8 cellular contexts compared by ENCODE assay signal in the genomic region with DNA sequence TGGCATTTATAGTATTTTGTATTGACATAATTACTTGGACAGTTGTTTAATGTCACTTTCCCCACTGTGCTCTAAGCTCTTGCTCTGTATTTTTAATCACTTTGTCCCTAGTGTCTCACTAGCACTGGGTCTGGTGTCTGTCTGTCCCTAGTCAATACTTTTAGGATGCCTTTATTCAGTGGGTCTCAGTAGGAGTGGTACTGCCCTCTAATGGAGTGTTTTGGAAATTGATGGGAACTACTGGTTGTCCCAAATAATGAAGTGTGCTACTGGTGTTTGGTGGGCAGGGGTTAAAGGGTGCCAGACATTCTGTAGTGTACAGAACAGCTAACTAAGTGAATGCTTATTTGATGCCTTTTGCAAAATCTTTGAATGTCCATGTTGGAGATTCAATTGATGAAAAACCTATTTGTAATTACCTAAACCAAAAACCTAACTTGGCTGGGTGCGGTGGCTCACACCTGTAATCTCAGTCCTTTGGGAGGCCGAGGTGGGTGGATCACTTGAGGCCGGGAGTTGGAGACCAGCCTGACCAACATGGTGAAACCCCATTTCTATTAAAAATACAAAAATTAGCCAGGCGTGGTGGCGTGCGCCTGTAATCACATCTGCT. TPM values are rescaled to one million over a fixed set of nuclear protein-coding genes. Genes with fewer than 3 reads are reported as not detected.
A peak's percentile ranks its signal among the peaks of the same experiment; 100 is the strongest.
DNase-seq lines count a peak whose midpoint lies in the region; ATAC-seq, FAIRE-seq and TF ChIP-seq lines count a peak whose summit lies in the region.

No MANE protein-coding gene starts in this region.

- no peak overlapping the region for H2AFZ ChIP-seq in MM.1S (ENCODE audit: low read length)

- TF ChIP-seq CTCF in MM.1S (IDR thresholded peaks at IDR 0.05; ENCODE audit: low read length), result peak; percentile 63
- peak; percentile 34 to 63 (median 46) for TF ChIP-seq CTCF in gastrocnemius medialis (IDR thresholded peaks at IDR 0.05 in 4 of 5, conservative IDR thresholded peaks at IDR 0.05 in 1 of 5)

- no peaks in the 10 kb centered on the region for H3K36me3 Mint-ChIP-seq in activated naive CD4-positive, alpha-beta T cell treated with anti-CD3 and anti-CD28 coated beads for 36 hours (ENCODE audit: low read depth)
- H3K36me3 Mint-ChIP-seq in activated naive CD4-positive, alpha-beta T cell treated with anti-CD3 and anti-CD28 coated beads, Interleukin-2, amount 10 ng/mL, durations not matched to agents 7 days and 5 days, result no peaks in the 10 kb centered on the region

- peak; percentile 12 for DNase-seq in activated naive CD4-positive, alpha-beta T cell treated with anti-CD3 and anti-CD28 coated beads for 36 hours
- DNase-seq in activated naive CD4-positive, alpha-beta T cell treated with anti-CD3 and anti-CD28 coated beads, Interleukin-2, amount 10 ng/mL, durations not matched to agents 7 days and 5 days, result no peak
- DNase-seq in H54 (ENCODE audit: insufficient read length, low spot score) (no peak), MM.1S (peak; percentile 37), SKM-1 treated with dmso at 0.1 percent for 144 hours (lab: John Stamatoyannopoulos, UW; ENCODE audit: unreplicated experiment) (peak; percentile 54), germinal center (ENCODE audit: low spot score) (peak; percentile 45), gastrocnemius medialis (no peak), posterior cingulate gyrus (no peak)

- H3K4me1 Mint-ChIP-seq in activated naive CD4-positive, alpha-beta T cell treated with anti-CD3 and anti-CD28 coated beads for 36 hours (ENCODE audit: low read depth), result no peaks in the 10 kb centered on the region
- H3K4me1 Mint-ChIP-seq in activated naive CD4-positive, alpha-beta T cell treated with anti-CD3 and anti-CD28 coated beads, Interleukin-2, amount 10 ng/mL, durations not matched to agents 7 days and 5 days, result no peaks in the 10 kb centered on the region

- no peak overlapping the region for H3K9ac ChIP-seq in MM.1S (ENCODE audit: low read length)

- H3K79me2 ChIP-seq in MM.1S (ENCODE audit: low read length), result no peaks in the 10 kb centered on the region

- H3K27me3 ChIP-seq in MM.1S (replicated peaks; ENCODE audit: insufficient read depth, low read length), result no peaks in the 10 kb centered on the region
- H3K27me3 ChIP-seq in gastrocnemius medialis, result no peaks in the 10 kb centered on the region

- H3K9me3 ChIP-seq in MM.1S (replicated peaks; ENCODE audit: insufficient read depth, low read length) (no peaks in the 10 kb centered on the region), gastrocnemius medialis (no peaks in the 10 kb centered on the region)

- no peaks in the 10 kb centered on the region for H3K9me3 Mint-ChIP-seq in activated naive CD4-positive, alpha-beta T cell treated with anti-CD3 and anti-CD28 coated beads for 36 hours
- H3K9me3 Mint-ChIP-seq in activated naive CD4-positive, alpha-beta T cell treated with anti-CD3 and anti-CD28 coated beads, Interleukin-2, amount 10 ng/mL, durations not matched to agents 7 days and 5 days, result no peaks in the 10 kb centered on the region

- H3K4me1 ChIP-seq in MM.1S (ENCODE audit: low read length) (no peaks in the 10 kb centered on the region), gastrocnemius medialis (peaks cover 1 to 5% of the 10 kb centered on the region in 2 donors)

- H3K27ac ChIP-seq in MM.1S (ENCODE audit: low read length) (no peak overlapping the region), gastrocnemius medialis (no peak overlapping the region)

- no peaks in the 10 kb centered on the region for H3K36me3 ChIP-seq in MM.1S (replicated peaks; ENCODE audit: insufficient read depth, low read length)
- no peaks in the 10 kb centered on the region for H3K36me3 ChIP-seq in gastrocnemius medialis

- no peaks in the 10 kb centered on the region for H3K9me2 ChIP-seq in MM.1S (replicated peaks; ENCODE audit: insufficient read depth, low read length)

- no peaks in the 10 kb centered on the region for H4K20me1 ChIP-seq in MM.1S (ENCODE audit: insufficient read depth, low read length)

- in situ Hi-C loops in gastrocnemius medialis (cut with MboI; ENCODE audit: low sequenced_read_pairs in 4 of 4), result loop anchor here in 1 of 4 donors (10.0 to 25.0 kb wide), 2 partner anchors 75 to 167 kb away; partner anchors contain the start of gene PTTG1IP2

- H3F3A ChIP-seq in MM.1S (ENCODE audit: insufficient read depth, low read length), result no peaks in the 10 kb centered on the region

- no peak overlapping the region for H3K4me3 Mint-ChIP-seq in activated naive CD4-positive, alpha-beta T cell treated with anti-CD3 and anti-CD28 coated beads for 36 hours
- no peak overlapping the region for H3K4me3 Mint-ChIP-seq in activated naive CD4-positive, alpha-beta T cell treated with anti-CD3 and anti-CD28 coated beads, Interleukin-2, amount 10 ng/mL, durations not matched to agents 7 days and 5 days

- H3K27ac Mint-ChIP-seq in activated naive CD4-positive, alpha-beta T cell treated with anti-CD3 and anti-CD28 coated beads for 36 hours, result no peak overlapping the region
- no peak overlapping the region for H3K27ac Mint-ChIP-seq in activated naive CD4-positive, alpha-beta T cell treated with anti-CD3 and anti-CD28 coated beads, Interleukin-2, amount 10 ng/mL, durations not matched to agents 7 days and 5 days

- H3K4me3 ChIP-seq in MM.1S (ENCODE audit: low read length), result no peak overlapping the region
- H3K4me3 ChIP-seq in gastrocnemius medialis, result no peak overlapping the region

- H3K4me2 ChIP-seq in MM.1S (ENCODE audit: low read depth, low read length), result no peak overlapping the region

- TF ChIP-seq POLR2A in H54 (IDR thresholded peaks at IDR 0.05; ENCODE audit: low read depth, low read length) (no peak), gastrocnemius medialis (IDR thresholded peaks at IDR 0.05) (no peak)

- peak; percentile 66 for FAIRE-seq in H54 (lab: Jason Lieb, UNC)

- H3K27me3 Mint-ChIP-seq in activated naive CD4-positive, alpha-beta T cell treated with anti-CD3 and anti-CD28 coated beads for 36 hours (ENCODE audit: low read depth), result peaks cover 4% of the 10 kb centered on the region
- no peaks in the 10 kb centered on the region for H3K27me3 Mint-ChIP-seq in activated naive CD4-positive, alpha-beta T cell treated with anti-CD3 and anti-CD28 coated beads, Interleukin-2, amount 10 ng/mL, durations not matched to agents 7 days and 5 days

- ATAC-seq in gastrocnemius medialis, result peak; percentile 81 to 90

- CTCF ChIA-PET in activated naive CD4-positive, alpha-beta T cell treated with anti-CD3 and anti-CD28 coated beads for 36 hours (lab: Charles Lee), result interaction anchor here (0.7 to 4.2 kb wide), 10 partner anchors 26 to 676 kb away, joined by 3 to 19 read pairs (median 3); partner anchors contain the start of gene CDK14
- CTCF ChIA-PET in activated naive CD4-positive, alpha-beta T cell treated with anti-CD3 and anti-CD28 coated beads, Interleukin-2, amount 10 ng/mL, durations not matched to agents 7 days and 5 days (lab: Charles Lee), result interaction anchor here (0.6 to 1.9 kb wide), 3 partner anchors 12 to 174 kb away, joined by 3 to 9 read pairs (median 6); no protein-coding TSS in a partner anchor

- intact Hi-C loops in activated naive CD4-positive, alpha-beta T cell treated with anti-CD3 and anti-CD28 coated beads for 36 hours (cut with micrococcal nuclease), result loop anchor here (1.0 to 5.0 kb wide), 4 partner anchors 77 to 477 kb away; partner anchors contain the start of gene STEAP1
- intact Hi-C loops in gastrocnemius medialis (cut with DNase I; ENCODE audit: low total_unique reads) (loop anchor here (10.0 kb wide), 1 partner anchor 175 kb away; no protein-coding TSS in a partner anchor), posterior cingulate gyrus (cut with DNase I) (loop anchor here (5.0 kb wide), 1 partner anchor 172 kb away; no protein-coding TSS in a partner anchor)

RNA-seq across cellular contexts. Expression of gene CDK14, which starts 33.3 kb away (rescaled TPM):
- total RNA-seq in activated naive CD4-positive, alpha-beta T cell treated with anti-CD3 and anti-CD28 coated beads for 36 hours, result under 1 TPM; 0.42 to 0.81 TPM
- total RNA-seq in gastrocnemius medialis, result 1 to 10 TPM; 3.9 to 8.6 (median 7.3) TPM

Comparison
In these comparisons a context has a peak if more than half of its experiments do, and no peak if none do; other contexts are left out.
1. DNase-seq: peak in activated naive CD4-positive, alpha-beta T cell treated with anti-CD3 and anti-CD28 coated beads for 36 hours (single experiment), MM.1S (single experiment), SKM-1 treated with dmso at 0.1 percent for 144 hours (single experiment) and germinal center (single experiment); none in activated naive CD4-positive, alpha-beta T cell treated with anti-CD3 and anti-CD28 coated beads, Interleukin-2, amount 10 ng/mL, durations not matched to agents 7 days and 5 days (single experiment), H54 (single experiment), gastrocnemius medialis (0 of 2) and posterior cingulate gyrus (0 of 10).